Comparison of ENCODE assay signal across 17 cellular contexts in the genomic region with DNA sequence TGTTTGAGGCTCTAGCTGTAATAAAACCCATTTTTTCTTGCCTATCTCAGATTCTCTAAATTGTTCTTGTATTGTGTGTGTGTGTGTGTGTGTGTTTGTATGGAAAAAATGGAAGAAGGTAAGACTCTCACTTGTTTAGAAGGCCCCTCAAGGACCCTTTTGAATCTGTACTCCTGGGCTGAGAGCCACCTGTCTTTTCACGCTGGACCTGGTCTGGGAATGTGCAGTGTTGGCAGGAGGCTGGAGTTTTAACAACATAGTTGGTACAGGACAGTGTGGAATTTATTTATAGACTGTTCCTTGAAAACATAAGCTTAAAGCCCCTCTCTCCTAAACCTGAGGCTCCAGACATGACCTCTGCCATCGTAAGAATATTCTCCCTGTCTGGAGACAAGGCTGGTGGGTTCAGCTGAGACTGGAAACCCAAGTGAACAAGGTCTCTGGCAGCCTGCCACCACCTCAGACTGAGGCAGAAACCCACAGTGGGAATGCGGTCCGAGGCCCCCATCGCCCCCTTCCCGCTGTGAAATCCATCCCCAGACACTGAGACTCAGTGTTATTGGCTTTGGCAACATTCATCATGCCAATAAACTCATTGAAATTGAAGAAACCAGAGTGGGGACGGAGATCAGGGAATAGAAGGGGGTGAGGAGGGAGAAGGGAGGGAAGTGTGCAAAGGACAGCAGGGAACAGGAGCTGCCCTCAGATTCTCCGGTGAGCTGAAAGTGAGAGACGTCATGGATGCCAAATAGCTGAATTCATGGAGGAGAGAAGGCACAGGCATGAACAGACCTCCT.
"Had no signal": no experiment of that assay in that cellular context is flagged by ENCODE, and none has a peak within 500 bp of the region (broad histone marks: within the 10 kb centered on the region; RNA-seq: fewer than 3 reads in every experiment).

No MANE protein-coding gene starts in this region.

- H3K27ac Mint-ChIP-seq: activated CD4-positive, alpha-beta memory T cell treated with anti-CD3 and anti-CD28 coated beads for 36 hours; activated CD8-positive, alpha-beta memory T cell treated with anti-CD3 and anti-CD28 coated beads, Interleukin-2, amount 10 ng/mL, durations not matched to agents 7 days and 5 days; activated naive CD4-positive, alpha-beta T cell treated with anti-CD3 and anti-CD28 coated beads, Interleukin-2, amount 10 ng/mL, durations not matched to agents 7 days and 5 days; T-cell had no signal

- H3K9me3 ChIP-seq: ovary, spleen, stomach, thoracic aorta, uterus had no signal

- ATAC-seq: activated CD8-positive, alpha-beta memory T cell treated with anti-CD3 and anti-CD28 coated beads, Interleukin-2, amount 10 ng/mL, durations not matched to agents 7 days and 5 days; foreskin keratinocyte; sciatic nerve; T-cell had no signal

- H3K36me3 Mint-ChIP-seq: activated CD4-positive, alpha-beta memory T cell treated with anti-CD3 and anti-CD28 coated beads for 36 hours; activated CD8-positive, alpha-beta memory T cell treated with anti-CD3 and anti-CD28 coated beads, Interleukin-2, amount 10 ng/mL, durations not matched to agents 7 days and 5 days; activated naive CD4-positive, alpha-beta T cell treated with anti-CD3 and anti-CD28 coated beads, Interleukin-2, amount 10 ng/mL, durations not matched to agents 7 days and 5 days; T-cell had no signal

- H3K27me3 ChIP-seq: ovary, uterus had no signal

- H3K4me1 ChIP-seq: spleen, stomach, uterus had no signal

- H3K27ac ChIP-seq: foreskin keratinocyte, ovary, spleen, stomach, uterus had no signal

- H3K9me3 Mint-ChIP-seq: activated CD4-positive, alpha-beta memory T cell treated with anti-CD3 and anti-CD28 coated beads for 36 hours; activated naive CD4-positive, alpha-beta T cell treated with anti-CD3 and anti-CD28 coated beads, Interleukin-2, amount 10 ng/mL, durations not matched to agents 7 days and 5 days; neural crest cell; T-cell had no signal

- H3K36me3 ChIP-seq: ovary, spleen, stomach, thoracic aorta, uterus had no signal

- H3K4me3 ChIP-seq: ovary, spleen, stomach, thoracic aorta, uterus had no signal

- DNase-seq: activated CD4-positive, alpha-beta memory T cell treated with anti-CD3 and anti-CD28 coated beads for 36 hours; activated CD8-positive, alpha-beta memory T cell treated with anti-CD3 and anti-CD28 coated beads, Interleukin-2, amount 10 ng/mL, durations not matched to agents 7 days and 5 days; activated naive CD4-positive, alpha-beta T cell treated with anti-CD3 and anti-CD28 coated beads, Interleukin-2, amount 10 ng/mL, durations not matched to agents 7 days and 5 days; activated T-cell treated with anti-CD3 and anti-CD28 coated beads, Interleukin-2, amount 50 U/mL, for 1 hour; effector memory CD4-positive, alpha-beta T cell; kidney glomerular epithelial cell; ovary; spleen; stimulated activated CD4-positive, alpha-beta T cell treated with anti-CD3 and anti-CD28 coated beads, Interleukin-1b, Interleukin-23, amount 100 ng/mL, for 48 hours; stomach; T-cell; T1000; uterus had no signal
